Comparison of ENCODE assay signal across 26 cellular contexts in the genomic region with DNA sequence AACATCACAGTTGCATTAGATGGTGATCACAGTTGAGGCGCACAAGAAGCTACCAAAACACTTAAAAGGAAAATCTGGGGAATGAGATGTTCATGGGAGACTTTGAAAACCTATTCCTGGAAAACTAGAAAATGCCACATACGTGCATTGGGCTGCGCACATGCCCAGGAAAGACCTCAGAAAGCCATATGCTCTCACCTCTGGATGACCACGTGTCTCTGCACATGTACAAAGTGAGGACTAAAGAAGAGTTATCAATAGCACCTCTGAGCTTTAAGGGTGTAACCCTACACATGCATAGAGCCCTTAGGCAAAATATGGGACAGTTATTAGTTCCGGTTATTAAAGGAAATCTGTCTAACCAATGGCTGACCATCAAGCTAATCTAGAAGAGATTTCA.
"Had no signal": no experiment of that assay in that cellular context is flagged by ENCODE, and none has a peak within 500 bp of the region (broad histone marks: within the 10 kb centered on the region; RNA-seq: fewer than 3 reads in every experiment).

No MANE protein-coding gene starts in this region.

- H3K4me3 ChIP-seq: colonic mucosa, esophagus squamous epithelium, gastrocnemius medialis, heart right ventricle, left lung, lower lobe of right lung, mucosa of descending colon had no signal

- H3K4me1 ChIP-seq: colonic mucosa, gastrocnemius medialis, left lung had no signal

- H3K27ac ChIP-seq: colonic mucosa, epithelial cell of prostate, esophagus squamous epithelium, gastrocnemius medialis, heart right ventricle, left lung, lower lobe of right lung had no signal

- ATAC-seq: effector memory CD8-positive, alpha-beta T cell; esophagus mucosa; gastrocnemius medialis; heart right ventricle; left cardiac atrium; left lung; left ventricle myocardium superior; lower lobe of right lung; mucosa of descending colon had no signal

- FAIRE-seq: endometrium, islet of Langerhans, keratinocyte had no signal

- H3K9me3 ChIP-seq: colonic mucosa, gastrocnemius medialis, mucosa of descending colon had no signal

- H3K27me3 ChIP-seq: colonic mucosa, esophagus squamous epithelium, gastrocnemius medialis, heart right ventricle, left lung had no signal

- DNase-seq: colonic mucosa; cortex of kidney; effector CD8-positive, alpha-beta T cell; effector memory CD8-positive, alpha-beta T cell; endodermal cell; erythroblast; esophagus squamous epithelium; foreskin fibroblast; foreskin melanocyte; gastrocnemius medialis; glutamatergic neuron; head of caudate nucleus; heart right ventricle; hippocampal formation; left cardiac atrium; left lung; left ventricle myocardium superior; lower lobe of right lung; mesenchymal stem cell; mucosa of descending colon; naive B cell had no signal

- H3K36me3 ChIP-seq: colonic mucosa, esophagus squamous epithelium, gastrocnemius medialis, heart right ventricle, left lung, lower lobe of right lung had no signal
